Comparison of ENCODE assay signal across 16 cellular contexts in genomic region chr2:156480376-156480775, GRCh38. TPM values are rescaled to one million over a fixed set of nuclear protein-coding genes. Genes with fewer than 3 reads are reported as not detected.
DNase-seq lines count a peak whose midpoint lies in the region; ATAC-seq, FAIRE-seq and TF ChIP-seq lines count a peak whose summit lies in the region.
"Had no signal": no experiment of that assay in that cellular context is flagged by ENCODE, and none has a peak within 500 bp of the region (broad histone marks: within the 10 kb centered on the region; RNA-seq: fewer than 3 reads in every experiment).

No MANE protein-coding gene starts in this region.

- CTCF ChIA-PET in CD8-positive, alpha-beta T cell (lab: Charles Lee) = interaction anchor here (1.3 kb wide), 1 partner anchor 145 kb away, joined by 4 read pairs; no protein-coding TSS in a partner anchor
- CTCF ChIA-PET in activated CD8-positive, alpha-beta T cell treated with anti-CD3 and anti-CD28 coated beads for 36 hours (lab: Charles Lee) = interaction anchor here (1.0 to 1.4 kb wide), 3 partner anchors 15 to 150 kb away, joined by 3 to 4 read pairs (median 3); no protein-coding TSS in a partner anchor
- CTCF ChIA-PET in naive thymus-derived CD4-positive, alpha-beta T cell (lab: Charles Lee) = no interaction called here

- no peak for TF ChIP-seq CTCF in CD8-positive, alpha-beta T cell (IDR thresholded peaks at IDR 0.05)
- no peak for TF ChIP-seq CTCF in activated CD8-positive, alpha-beta T cell treated with anti-CD3 and anti-CD28 coated beads for 36 hours (IDR thresholded peaks at IDR 0.05)
- no peak for TF ChIP-seq CTCF in kidney (IDR thresholded peaks at IDR 0.05; ENCODE audit: borderline replicate concordance, extremely low read depth, insufficient read depth)

- intact Hi-C loops in CD8-positive, alpha-beta T cell (cut with DNase I, micrococcal nuclease) = loop anchor here (5.0 kb wide), 2 partner anchors 78 to 143 kb away; no protein-coding TSS in a partner anchor
- intact Hi-C loops in activated CD8-positive, alpha-beta T cell treated with anti-CD3 and anti-CD28 coated beads for 36 hours (cut with micrococcal nuclease) = no loop called here
- intact Hi-C loops in naive thymus-derived CD4-positive, alpha-beta T cell (cut with micrococcal nuclease) = loop anchor here in 1 of 2 donors (10.0 kb wide), 1 partner anchor 414 kb away; no protein-coding TSS in a partner anchor
- intact Hi-C loops in kidney (cut with DNase I) = no loop called here

- no peak overlapping the region for H3K4me3 ChIP-seq in CD8-positive, alpha-beta T cell (ENCODE audit: low read depth, low read length)
- no peak overlapping the region for H3K4me3 ChIP-seq in naive thymus-derived CD4-positive, alpha-beta T cell (ENCODE audit: low read length)
- H3K4me3 ChIP-seq in kidney (ENCODE audit: low read length in 2 of 2) = no peak overlapping the region
- H3K4me3 ChIP-seq: SJCRH30 had no signal

- peak overlapping the region; percentile 3 for H3K4me3 Mint-ChIP-seq in CD8-positive, alpha-beta T cell
- peak overlapping the region; percentile 34 for H3K4me3 Mint-ChIP-seq in activated CD8-positive, alpha-beta T cell treated with anti-CD3 and anti-CD28 coated beads for 36 hours
- no peak overlapping the region for H3K4me3 Mint-ChIP-seq in naive thymus-derived CD4-positive, alpha-beta T cell
- H3K4me3 Mint-ChIP-seq: H9 had no signal

- no peak overlapping the region for H3K27ac ChIP-seq in CD8-positive, alpha-beta T cell (ENCODE audit: low read depth, low read length)
- H3K27ac ChIP-seq in naive thymus-derived CD4-positive, alpha-beta T cell (ENCODE audit: low read depth, low read length) = no peak overlapping the region
- no peak overlapping the region for H3K27ac ChIP-seq in kidney (ENCODE audit: low read depth in 2 of 2, low read length in 2 of 2)
- H3K27ac ChIP-seq: RWPE1, SJCRH30 had no signal

- no peaks in the 10 kb centered on the region for H3K27me3 Mint-ChIP-seq in CD8-positive, alpha-beta T cell (ENCODE audit: low read depth)
- H3K27me3 Mint-ChIP-seq in activated CD8-positive, alpha-beta T cell treated with anti-CD3 and anti-CD28 coated beads for 36 hours = no peaks in the 10 kb centered on the region
- H3K27me3 Mint-ChIP-seq in naive thymus-derived CD4-positive, alpha-beta T cell = no peaks in the 10 kb centered on the region
- H3K27me3 Mint-ChIP-seq: IgD-negative memory B cell had no signal

- H3K4me1 ChIP-seq in CD8-positive, alpha-beta T cell (ENCODE audit: insufficient read depth, low read length) = no peaks in the 10 kb centered on the region
- H3K4me1 ChIP-seq in naive thymus-derived CD4-positive, alpha-beta T cell (ENCODE audit: control insufficient read depth in 2 of 2, insufficient read depth in 2 of 2, low read length in 2 of 2) = peaks cover 0 to 7% of the 10 kb centered on the region in 2 donors
- H3K4me1 ChIP-seq in kidney (ENCODE audit: control insufficient read depth in 1 of 2, insufficient read depth in 1 of 2, low read depth in 1 of 2, low read length in 2 of 2) = no peaks in the 10 kb centered on the region
- H3K4me1 ChIP-seq: BE2C, SJCRH30 had no signal

- H3K36me3 ChIP-seq in CD8-positive, alpha-beta T cell (ENCODE audit: insufficient read depth, low read length) = no peaks in the 10 kb centered on the region
- H3K36me3 ChIP-seq in naive thymus-derived CD4-positive, alpha-beta T cell (ENCODE audit: control insufficient read depth in 2 of 3, insufficient read depth in 3 of 3, low read length in 3 of 3) = no peaks in the 10 kb centered on the region
- H3K36me3 ChIP-seq in kidney (ENCODE audit: control insufficient read depth in 1 of 2, insufficient read depth in 2 of 2, low read length in 2 of 2) = no peaks in the 10 kb centered on the region
- H3K36me3 ChIP-seq: BE2C, SJCRH30 had no signal

- H3K27me3 ChIP-seq in CD8-positive, alpha-beta T cell (ENCODE audit: insufficient read depth, low read length) = no peaks in the 10 kb centered on the region
- no peaks in the 10 kb centered on the region for H3K27me3 ChIP-seq in naive thymus-derived CD4-positive, alpha-beta T cell (ENCODE audit: control insufficient read depth in 2 of 2, insufficient read depth in 2 of 2, low read length in 2 of 2)
- H3K27me3 ChIP-seq: BE2C, SJCRH30 had no signal

- H3K4me1 Mint-ChIP-seq in CD8-positive, alpha-beta T cell (ENCODE audit: low read depth) = peaks cover 32% of the 10 kb centered on the region
- H3K4me1 Mint-ChIP-seq in activated CD8-positive, alpha-beta T cell treated with anti-CD3 and anti-CD28 coated beads for 36 hours (ENCODE audit: low read depth) = peaks cover 69% of the 10 kb centered on the region
- peaks cover 12 to 37% (median 18%) of the 10 kb centered on the region in 7 donors for H3K4me1 Mint-ChIP-seq in naive thymus-derived CD4-positive, alpha-beta T cell

- POLR2A ChIA-PET in CD8-positive, alpha-beta T cell (lab: Charles Lee) = no interaction called here
- POLR2A ChIA-PET in activated CD8-positive, alpha-beta T cell treated with anti-CD3 and anti-CD28 coated beads for 36 hours (lab: Charles Lee) = interaction anchor here (0.6 to 1.4 kb wide), 2 partner anchors 23 to 161 kb away, joined by 3 read pairs; no protein-coding TSS in a partner anchor
- POLR2A ChIA-PET in naive thymus-derived CD4-positive, alpha-beta T cell (lab: Charles Lee) = no interaction called here

- no peaks in the 10 kb centered on the region for H3K9me3 ChIP-seq in CD8-positive, alpha-beta T cell (ENCODE audit: low read length)
- H3K9me3 ChIP-seq in naive thymus-derived CD4-positive, alpha-beta T cell (ENCODE audit: control insufficient read depth in 2 of 3, low read length in 3 of 3) = no peaks in the 10 kb centered on the region
- no peaks in the 10 kb centered on the region for H3K9me3 ChIP-seq in kidney (ENCODE audit: control insufficient read depth in 1 of 2, low read length in 2 of 2)
- H3K9me3 ChIP-seq: BE2C, SJCRH30 had no signal

- FAIRE-seq in urothelium cell line (lab: Jason Lieb, UNC) = no peak
- FAIRE-seq in kidney (lab: Jason Lieb, UNC) = no peak

- DNase-seq in CD8-positive, alpha-beta T cell = no peak
- DNase-seq in activated CD8-positive, alpha-beta T cell treated with anti-CD3 and anti-CD28 coated beads for 36 hours = peak; percentile 17
- no peak for DNase-seq in naive thymus-derived CD4-positive, alpha-beta T cell
- DNase-seq in urothelium cell line (ENCODE audit: low spot score) (no peak), T1000 (lab: John Stamatoyannopoulos, UW) (no peak), kidney (no peak)
- DNase-seq: BE2C, H9, NCI-H1436, NCI-H2029 treated with DMSO at 0.1 percent for 48 hours, NCI-H526 treated with DMSO at 0.1 percent for 48 hours, OCI-M1, SJCRH30 had no signal

- H3K9ac ChIP-seq in kidney (ENCODE audit: low read length in 2 of 2) = no peak overlapping the region

- peaks cover 21% of the 10 kb centered on the region for H3K36me3 Mint-ChIP-seq in CD8-positive, alpha-beta T cell
- H3K36me3 Mint-ChIP-seq in activated CD8-positive, alpha-beta T cell treated with anti-CD3 and anti-CD28 coated beads for 36 hours (ENCODE audit: low read depth) = peaks cover 25% of the 10 kb centered on the region
- H3K36me3 Mint-ChIP-seq in naive thymus-derived CD4-positive, alpha-beta T cell = peaks cover 8 to 54% (median 18%) of the 10 kb centered on the region in 5 donors

- peak overlapping the region; percentile 46 for H3K27ac Mint-ChIP-seq in CD8-positive, alpha-beta T cell
- H3K27ac Mint-ChIP-seq in activated CD8-positive, alpha-beta T cell treated with anti-CD3 and anti-CD28 coated beads for 36 hours = peak overlapping the region; percentile 90
- no peak overlapping the region for H3K27ac Mint-ChIP-seq in naive thymus-derived CD4-positive, alpha-beta T cell
- H3K27ac Mint-ChIP-seq: H9, IgD-negative memory B cell had no signal

- ATAC-seq in CD8-positive, alpha-beta T cell = peak; percentile 71
- ATAC-seq in GM18498 (IDR thresholded peaks at IDR 0.05; ENCODE audit: unreplicated experiment) = peak; percentile 52
- ATAC-seq in activated CD8-positive, alpha-beta T cell treated with anti-CD3 and anti-CD28 coated beads for 36 hours = peak; percentile 81
- peak; percentile 40 for ATAC-seq in naive thymus-derived CD4-positive, alpha-beta T cell

- H3K9me3 Mint-ChIP-seq in CD8-positive, alpha-beta T cell = no peaks in the 10 kb centered on the region
- H3K9me3 Mint-ChIP-seq in activated CD8-positive, alpha-beta T cell treated with anti-CD3 and anti-CD28 coated beads for 36 hours = no peaks in the 10 kb centered on the region
- H3K9me3 Mint-ChIP-seq in naive thymus-derived CD4-positive, alpha-beta T cell = no peaks in the 10 kb centered on the region
- H3K9me3 Mint-ChIP-seq: H9, IgD-negative memory B cell had no signal

RNA-seq across cellular contexts. Expression of gene GPD2, which starts 44.2 kb away (rescaled TPM):
- 1 to 10 TPM; 4.7 to 6.9 TPM for total RNA-seq in CD8-positive, alpha-beta T cell
- total RNA-seq in activated CD8-positive, alpha-beta T cell treated with anti-CD3 and anti-CD28 coated beads for 36 hours = 10 to 100 TPM; 33.5 to 40.9 TPM
- 10 to 100 TPM in 4 of 5 experiments, 1 to 10 TPM in 1; 7.8 to 17.1 (median 11.6) TPM for total RNA-seq in naive thymus-derived CD4-positive, alpha-beta T cell
- 1 to 10 TPM; 2.9 to 8.0 TPM for polyA plus RNA-seq in naive thymus-derived CD4-positive, alpha-beta T cell
- 32.3 TPM for total RNA-seq in kidney
- 6.2 TPM for polyA plus RNA-seq in kidney (ENCODE audit: insufficient read depth, low read depth, low replicate concordance)

Comparison
In these comparisons a context has a peak if more than half of its experiments do, and no peak if none do; other contexts are left out.
1. H3K27ac Mint-ChIP-seq: peak in CD8-positive, alpha-beta T cell (single experiment) and activated CD8-positive, alpha-beta T cell treated with anti-CD3 and anti-CD28 coated beads for 36 hours (single experiment); none in naive thymus-derived CD4-positive, alpha-beta T cell (0 of 9).
2. H3K4me3 Mint-ChIP-seq: peak in CD8-positive, alpha-beta T cell (single experiment) and activated CD8-positive, alpha-beta T cell treated with anti-CD3 and anti-CD28 coated beads for 36 hours (single experiment); none in naive thymus-derived CD4-positive, alpha-beta T cell (0 of 10).
3. intact Hi-C loops: an anchor here in CD8-positive, alpha-beta T cell (5.0 kb wide); none called in activated CD8-positive, alpha-beta T cell treated with anti-CD3 and anti-CD28 coated beads for 36 hours and kidney.
4. Peak in every context shown above with its lines, with median percentiles within 50 percentile points of each other: ATAC-seq.